8 cellular contexts compared by ENCODE assay signal in the genomic region with DNA sequence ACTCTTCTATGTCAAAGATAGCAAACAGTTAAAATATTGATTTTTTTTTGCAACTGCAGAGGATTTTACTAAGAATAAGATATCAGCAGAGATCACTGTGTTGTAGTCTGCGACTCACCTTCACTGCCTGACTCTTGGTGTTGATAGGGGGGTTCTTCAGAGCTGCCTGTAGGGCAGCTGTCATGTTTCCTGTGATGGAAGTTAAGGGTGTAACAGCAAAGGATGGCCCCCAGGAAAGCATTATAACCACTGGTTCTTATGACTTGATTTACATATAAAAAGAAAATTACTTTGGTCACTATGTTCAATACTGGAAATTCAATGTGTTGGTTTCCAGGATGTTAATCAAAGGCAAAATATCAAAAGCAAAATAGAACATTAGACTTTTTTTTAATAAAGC. TPM values are rescaled to one million over a fixed set of nuclear protein-coding genes. Genes with fewer than 3 reads are reported as not detected.
DNase-seq lines count a peak whose midpoint lies in the region; ATAC-seq and TF ChIP-seq lines count a peak whose summit lies in the region.

No MANE protein-coding gene starts in this region.

- peaks cover 66% of the 10 kb centered on the region for H3K4me1 Mint-ChIP-seq in activated T-helper 1 cell treated with anti-CD3 and anti-CD28 coated beads, Interleukin-12 subunit alpha, Interleukin-12 subunit beta, Interleukin-2, Interleukin-4 antibody, amounts not matched to agents 30 ng/mL and 10 ng/mL and 1 ng/mL, durations not matched to agents 14 hours and 24 hours and 36 hours (ENCODE audit: low read depth)

- TF ChIP-seq POLR2A in uterus (IDR thresholded peaks at IDR 0.05), result no peak

- peaks cover 31% of the 10 kb centered on the region for H3K36me3 Mint-ChIP-seq in activated T-helper 1 cell treated with anti-CD3 and anti-CD28 coated beads, Interleukin-12 subunit alpha, Interleukin-12 subunit beta, Interleukin-2, Interleukin-4 antibody, amounts not matched to agents 30 ng/mL and 10 ng/mL and 1 ng/mL, durations not matched to agents 14 hours and 24 hours and 36 hours (ENCODE audit: low read depth)

- no peaks in the 10 kb centered on the region for H3K9me3 Mint-ChIP-seq in activated T-helper 1 cell treated with anti-CD3 and anti-CD28 coated beads, Interleukin-12 subunit alpha, Interleukin-12 subunit beta, Interleukin-2, Interleukin-4 antibody, amounts not matched to agents 30 ng/mL and 10 ng/mL and 1 ng/mL, durations not matched to agents 14 hours and 24 hours and 36 hours

- H3K36me3 ChIP-seq in heart right ventricle (peaks cover 0 to 51% (median 23%) of the 10 kb centered on the region in 9 donors), uterus (no peaks in the 10 kb centered on the region)

- no peaks in the 10 kb centered on the region for H3K27me3 ChIP-seq in heart right ventricle
- H3K27me3 ChIP-seq in uterus, result no peaks in the 10 kb centered on the region

- DNase-seq in heart right ventricle (no peak), Right ventricle myocardium superior (no peak), kidney tubule cell (ENCODE audit: low spot score) (peak; percentile 41), uterus (no peak), DMS114 treated with DMSO at 0.1 percent for 48 hours (lab: John Stamatoyannopoulos, UW; ENCODE audit: unreplicated experiment) (no peak), retina (no peak), NCI-H2171 (lab: John Stamatoyannopoulos, UW) (no peak)
- DNase-seq in activated T-helper 1 cell treated with anti-CD3 and anti-CD28 coated beads, Interleukin-12 subunit alpha, Interleukin-12 subunit beta, Interleukin-2, Interleukin-4 antibody, amounts not matched to agents 30 ng/mL and 10 ng/mL and 1 ng/mL, durations not matched to agents 14 hours and 24 hours and 36 hours (ENCODE audit: low spot score), result no peak

- H3K27ac ChIP-seq in heart right ventricle, result peak overlapping the region in 7 of 10 donors; percentile 2 to 98 (median 94)
- H3K27ac ChIP-seq in uterus, result peak overlapping the region; percentile 91 to 97

- no peaks in the 10 kb centered on the region for H3K9me3 ChIP-seq in heart right ventricle
- H3K9me3 ChIP-seq in uterus, result no peaks in the 10 kb centered on the region

- no peaks in the 10 kb centered on the region for H3K27me3 Mint-ChIP-seq in activated T-helper 1 cell treated with anti-CD3 and anti-CD28 coated beads, Interleukin-12 subunit alpha, Interleukin-12 subunit beta, Interleukin-2, Interleukin-4 antibody, amounts not matched to agents 30 ng/mL and 10 ng/mL and 1 ng/mL, durations not matched to agents 14 hours and 24 hours and 36 hours (ENCODE audit: insufficient read depth)

- H3K4me3 ChIP-seq in heart right ventricle (peak overlapping the region in 9 of 10 donors; percentile 67 to 87 (median 85)), uterus (peak overlapping the region; percentile 71 to 92)

- H3K4me1 ChIP-seq in heart right ventricle (peaks cover 3 to 73% (median 60%) of the 10 kb centered on the region in 9 donors), uterus (peaks cover 10 to 12% of the 10 kb centered on the region in 2 donors)

- ATAC-seq in heart right ventricle, result no peak
- no peak for ATAC-seq in Right ventricle myocardium superior (ENCODE audit: poor library complexity)

- TF ChIP-seq CTCF in heart right ventricle (IDR thresholded peaks at IDR 0.05), result no peak
- TF ChIP-seq CTCF in uterus (IDR thresholded peaks at IDR 0.05), result no peak

- H3K4me3 Mint-ChIP-seq in activated T-helper 1 cell treated with anti-CD3 and anti-CD28 coated beads, Interleukin-12 subunit alpha, Interleukin-12 subunit beta, Interleukin-2, Interleukin-4 antibody, amounts not matched to agents 30 ng/mL and 10 ng/mL and 1 ng/mL, durations not matched to agents 14 hours and 24 hours and 36 hours, result peak overlapping the region; percentile 100

- WGBS in heart right ventricle, 2 donors, result 21 to 27% methylated on average over 1 of the region's 1 CpG

- peak overlapping the region; percentile 58 for H3K27ac Mint-ChIP-seq in activated T-helper 1 cell treated with anti-CD3 and anti-CD28 coated beads, Interleukin-12 subunit alpha, Interleukin-12 subunit beta, Interleukin-2, Interleukin-4 antibody, amounts not matched to agents 30 ng/mL and 10 ng/mL and 1 ng/mL, durations not matched to agents 14 hours and 24 hours and 36 hours

- intact Hi-C loops in heart right ventricle (cut with DNase I) (loop anchor here in 3 of 10 donors (5.0 to 10.0 kb wide), 2 partner anchors 158 to 161 kb away; partner anchors contain the start of gene SMG7 (in 3 of the 3)), Right ventricle myocardium superior (cut with DNase I) (loop anchor here (5.0 kb wide), 1 partner anchor 161 kb away; the partner anchor contains the start of gene SMG7), uterus (cut with DNase I; ENCODE audit: low total_unique reads) (loop anchor here (10.0 kb wide), 1 partner anchor 158 kb away; the partner anchor contains the start of gene SMG7)
- intact Hi-C loops in activated T-helper 1 cell treated with anti-CD3 and anti-CD28 coated beads, Interleukin-12 subunit alpha, Interleukin-12 subunit beta, Interleukin-2, Interleukin-4 antibody, amounts not matched to agents 30 ng/mL and 10 ng/mL and 1 ng/mL, durations not matched to agents 14 hours and 24 hours and 36 hours (cut with micrococcal nuclease), result loop anchor here (1.0 to 10.0 kb wide), 6 partner anchors 43 to 1412 kb away; partner anchors contain the start of genes NCF2 and RNF2

RNA-seq across cellular contexts. Expression of gene ARPC5, which starts 2.6 kb away (rescaled TPM):
- total RNA-seq in heart right ventricle (10 to 100 TPM; 23.8 to 60.2 (median 28.1) TPM), Right ventricle myocardium superior (32.9 TPM), uterus (100 to 1,000 TPM in 3 of 4 donors, 10 to 100 TPM in 1; 73.0 to 234 (median 170) TPM)
- 10 to 100 TPM; 42.4 to 57.8 TPM for polyA plus RNA-seq in heart right ventricle
- 146 and 154 TPM in 2 replicates for total RNA-seq in activated T-helper 1 cell treated with anti-CD3 and anti-CD28 coated beads, Interleukin-12 subunit alpha, Interleukin-12 subunit beta, Interleukin-2, Interleukin-4 antibody, amounts not matched to agents 30 ng/mL and 10 ng/mL and 1 ng/mL, durations not matched to agents 14 hours and 24 hours and 36 hours

RNA-seq across cellular contexts. Expression of gene APOBEC4, which starts 20.2 kb away (rescaled TPM):
- not detected for total RNA-seq in heart right ventricle
- not detected for polyA plus RNA-seq in heart right ventricle
- total RNA-seq in Right ventricle myocardium superior, result not detected
- total RNA-seq in activated T-helper 1 cell treated with anti-CD3 and anti-CD28 coated beads, Interleukin-12 subunit alpha, Interleukin-12 subunit beta, Interleukin-2, Interleukin-4 antibody, amounts not matched to agents 30 ng/mL and 10 ng/mL and 1 ng/mL, durations not matched to agents 14 hours and 24 hours and 36 hours, result not detected in 2 replicates
- total RNA-seq in uterus, result under 1 TPM in 2 of 4 donors, not detected in 2; 0.40 to 0.76 TPM

RNA-seq across cellular contexts. Expression of gene NCF2, which starts 42.7 kb away (rescaled TPM):
- 10 to 100 TPM in 1 of 10 donors, 1 to 10 TPM in 9; 2.2 to 29.7 (median 5.0) TPM for total RNA-seq in heart right ventricle
- 1 to 10 TPM; 1.8 to 2.5 TPM for polyA plus RNA-seq in heart right ventricle
- total RNA-seq in Right ventricle myocardium superior, result 5.7 TPM
- 4.8 and 5.9 TPM in 2 replicates for total RNA-seq in activated T-helper 1 cell treated with anti-CD3 and anti-CD28 coated beads, Interleukin-12 subunit alpha, Interleukin-12 subunit beta, Interleukin-2, Interleukin-4 antibody, amounts not matched to agents 30 ng/mL and 10 ng/mL and 1 ng/mL, durations not matched to agents 14 hours and 24 hours and 36 hours
- 1 to 10 TPM in 3 of 4 donors, under 1 TPM in 1; 0.51 to 9.7 (median 3.0) TPM for total RNA-seq in uterus
